ENCODE assay signal across 8 cellular contexts in genomic region chr19:1269478-1270167, GRCh38. TPM values are rescaled to one million over a fixed set of nuclear protein-coding genes. Genes with fewer than 3 reads are reported as not detected.
DNase-seq lines count a peak whose midpoint lies in the region; ATAC-seq and TF ChIP-seq lines count a peak whose summit lies in the region.

No MANE protein-coding gene starts in this region.

- H3K9me3 ChIP-seq in WERI-Rb-1 (ENCODE audit: severe bottlenecking) (no peaks in the 10 kb centered on the region), spleen (no peaks in the 10 kb centered on the region)

- TF ChIP-seq POLR2A in spleen (IDR thresholded peaks at IDR 0.05), result no peak

- H3K27me3 ChIP-seq in WERI-Rb-1 (ENCODE audit: insufficient read depth, low read depth, severe bottlenecking) (no peaks in the 10 kb centered on the region), spleen (replicated peaks in 1 of 7) (no peaks in the 10 kb centered on the region)

- intact Hi-C loops in spleen (cut with DNase I; ENCODE audit: low total_unique reads), result loop anchor here (10.0 kb wide), 1 partner anchor 135 kb away; the partner anchor contains the start of genes DAZAP1 and GAMT

- TF ChIP-seq CTCF in WERI-Rb-1 (IDR thresholded peaks at IDR 0.05; ENCODE audit: low read depth, low read length), result no peak
- TF ChIP-seq CTCF in cardiac fibroblast (IDR thresholded peaks at IDR 0.05; ENCODE audit: low read depth, low read length), result no peak
- no peak for TF ChIP-seq CTCF in spleen (IDR thresholded peaks at IDR 0.05 in 8 of 11, conservative IDR thresholded peaks at IDR 0.05 in 3 of 11)

- WGBS in spleen, 5 donors, result 0 to 1% (median 0%) methylated on average over 32 to 63 of the region's 63 CpGs

- peaks cover 83 to 96% (median 94%) of the 10 kb centered on the region in 6 donors for H3K4me1 ChIP-seq in spleen

- ATAC-seq in HG02938 (IDR thresholded peaks at IDR 0.05; ENCODE audit: unreplicated experiment), result peak; percentile 19

- peak overlapping the region; percentile 93 for H3K27ac ChIP-seq in WERI-Rb-1
- peak overlapping the region; percentile 92 to 100 (median 100) for H3K27ac ChIP-seq in spleen

- H3K4me3 ChIP-seq in WERI-Rb-1 (ENCODE audit: low read depth, low read length) (peak overlapping the region; percentile 76), cardiac fibroblast (replicated peaks in 1 of 2; ENCODE audit: low read depth in 2 of 2, low read length in 2 of 2) (peak overlapping the region; percentile 67 to 82), spleen (peak overlapping the region; percentile 60 to 91 (median 82))

- DNase-seq in NK-92 treated with Interleukin-12 subunit alpha and Interleukin-12 subunit beta, amount 100 ng/mL, for 24 hours (lab: John Stamatoyannopoulos, UW), result peak; percentile 79
- DNase-seq in NK-92 (lab: John Stamatoyannopoulos, UW; ENCODE audit: unreplicated experiment) (no peak), NCI-H2029 treated with DMSO at 0.1 percent for 48 hours (lab: John Stamatoyannopoulos, UW) (peak; percentile 56), WERI-Rb-1 (peak; percentile 86), cardiac fibroblast (ENCODE audit: low read depth in 2 of 2) (peak; percentile 93 to 94), iris pigment epithelial cell (ENCODE audit: low read depth) (peak; percentile 82), spleen (peak; percentile 95)

- peaks cover 50% of the 10 kb centered on the region for H3K36me3 ChIP-seq in WERI-Rb-1
- peaks cover 10 to 46% (median 41%) of the 10 kb centered on the region in 6 donors for H3K36me3 ChIP-seq in spleen

RNA-seq across cellular contexts. Expression of gene CIRBP, which starts 0.5 kb away (rescaled TPM):
- total RNA-seq in spleen, result 100 to 1,000 TPM; 333 to 672 (median 514) TPM
- polyA plus RNA-seq in spleen, result 100 to 1,000 TPM; 406 to 894 (median 843) TPM

RNA-seq across cellular contexts. Expression of gene FAM174C, which starts 5.7 kb away (rescaled TPM):
- 10 to 100 TPM; 35.8 to 69.6 (median 43.9) TPM for total RNA-seq in spleen
- polyA plus RNA-seq in spleen, result 100 to 1,000 TPM in 1 of 3 donors, 10 to 100 TPM in 2; 82.9 to 134 (median 88.6) TPM

RNA-seq across cellular contexts. Expression of gene EFNA2, which starts 16.1 kb away (rescaled TPM):
- not detected for total RNA-seq in spleen
- not detected for polyA plus RNA-seq in spleen

RNA-seq across cellular contexts. Expression of gene MIDN, which starts 21.2 kb away (rescaled TPM):
- total RNA-seq in spleen, result 100 to 1,000 TPM in 4 of 7 donors, 10 to 100 TPM in 3; 42.1 to 223 (median 138) TPM
- 10 to 100 TPM; 16.5 to 48.9 (median 19.1) TPM for polyA plus RNA-seq in spleen

RNA-seq across cellular contexts. Expression of gene ATP5F1D, which starts 28.1 kb away (rescaled TPM):
- total RNA-seq in spleen, result 100 to 1,000 TPM in 4 of 7 donors, 10 to 100 TPM in 3; 49.1 to 131 (median 102) TPM
- 100 to 1,000 TPM; 164 to 166 (median 165) TPM for polyA plus RNA-seq in spleen
